Comparison of ENCODE assay signal across 8 cellular contexts in genomic region chr2:96207778-96208143, GRCh38. TPM values are rescaled to one million over a fixed set of nuclear protein-coding genes. Genes with fewer than 3 reads are reported as not detected.
A peak's percentile ranks its signal among the peaks of the same experiment; 100 is the strongest.
DNase-seq lines count a peak whose midpoint lies in the region; ATAC-seq, FAIRE-seq and TF ChIP-seq lines count a peak whose summit lies in the region.

No MANE protein-coding gene starts in this region.

- peaks cover 3% of the 10 kb centered on the region for H3K36me3 Mint-ChIP-seq in progenitor cell of endocrine pancreas (ENCODE audit: insufficient read depth)

- BruUV-seq in Panc1 (replicated peaks; lab: Mats Ljungman, UMichigan) = no TSS peak

- peaks cover 46% of the 10 kb centered on the region for H3K4me1 Mint-ChIP-seq in progenitor cell of endocrine pancreas (ENCODE audit: low read depth)

- WGBS in heart left ventricle, 4 donors = 0 to 1% (median 1%) methylated on average over 10 to 12 of the region's 12 CpGs
- WGBS in esophagus, 2 donors = 1% methylated on average over 12 of the region's 12 CpGs

- peak overlapping the region; percentile 57 to 98 (median 84) for H3K4me3 ChIP-seq in heart left ventricle
- peak overlapping the region; percentile 73 to 91 for H3K4me3 ChIP-seq in Panc1 (ENCODE audit: low read depth in 2 of 2, low read length in 2 of 2)
- H3K4me3 ChIP-seq in esophagus (ENCODE audit: low read depth in 1 of 2, low read length in 2 of 2) = peak overlapping the region; percentile 58 to 90

- CTCF ChIA-PET in Panc1 (lab: Charles Lee) = interaction anchor here (0.6 kb wide), 1 partner anchor 17 kb away, joined by 3 read pairs; no protein-coding TSS in a partner anchor

- DNase-seq in heart left ventricle (no peak), Right ventricle myocardium superior (no peak), Panc1 (ENCODE audit: low read depth, low spot score) (no peak), progenitor cell of endocrine pancreas (ENCODE audit: low spot score, unreplicated experiment) (no peak), HTR-8/SVneo (ENCODE audit: insufficient read length, low spot score) (no peak), DMS 273 treated with DMSO at 0.1 percent for 48 hours (lab: John Stamatoyannopoulos, UW) (no peak)

- no peak for FAIRE-seq in HTR-8/SVneo (lab: Jason Lieb, UNC)

- TF ChIP-seq CTCF in heart left ventricle (IDR thresholded peaks at IDR 0.05) (no peak), Panc1 (IDR thresholded peaks at IDR 0.05) (no peak), progenitor cell of endocrine pancreas (IDR thresholded peaks at IDR 0.05; ENCODE audit: unreplicated experiment) (no peak)

- H3K9me3 ChIP-seq in heart left ventricle = no peaks in the 10 kb centered on the region
- no peaks in the 10 kb centered on the region for H3K9me3 ChIP-seq in Panc1 (ENCODE audit: control insufficient read depth, insufficient read depth, low read depth, low read length)
- no peaks in the 10 kb centered on the region for H3K9me3 ChIP-seq in esophagus (ENCODE audit: control insufficient read depth in 2 of 2, insufficient read depth in 1 of 2, low read depth in 1 of 2, low read length in 1 of 2)

- H3K36me3 ChIP-seq in heart left ventricle (no peaks in the 10 kb centered on the region), Panc1 (ENCODE audit: control insufficient read depth, insufficient read depth, low read length) (no peaks in the 10 kb centered on the region; the same call in none of the 2 replicates), esophagus (ENCODE audit: control insufficient read depth in 2 of 2, insufficient read depth in 2 of 2, low read length in 1 of 2) (no peaks in the 10 kb centered on the region)

- H3K9me3 Mint-ChIP-seq in progenitor cell of endocrine pancreas (ENCODE audit: low read depth) = no peaks in the 10 kb centered on the region

- H3K4me1 ChIP-seq in heart left ventricle = peaks cover 6 to 61% (median 56%) of the 10 kb centered on the region in 12 donors
- peaks cover 39% of the 10 kb centered on the region for H3K4me1 ChIP-seq in Panc1 (ENCODE audit: control insufficient read depth, insufficient read depth, low read length)
- peaks cover 5 to 7% of the 10 kb centered on the region in 2 donors for H3K4me1 ChIP-seq in esophagus (ENCODE audit: control insufficient read depth in 2 of 2, insufficient read depth in 2 of 2, low read length in 1 of 2)

- ATAC-seq in heart left ventricle (no peak), Right ventricle myocardium superior (ENCODE audit: poor library complexity) (no peak), Panc1 (no peak), GM18861 (IDR thresholded peaks at IDR 0.05; ENCODE audit: unreplicated experiment) (no peak)

- no peaks in the 10 kb centered on the region for H3K27me3 ChIP-seq in heart left ventricle
- H3K27me3 ChIP-seq in Panc1 (ENCODE audit: control insufficient read depth, insufficient read depth, low read length) = no peaks in the 10 kb centered on the region
- no peaks in the 10 kb centered on the region for H3K27me3 ChIP-seq in esophagus (ENCODE audit: control insufficient read depth in 1 of 2, insufficient read depth in 2 of 2, low read length in 2 of 2)

- no peak for TF ChIP-seq POLR2A in heart left ventricle (IDR thresholded peaks at IDR 0.05)

- intact Hi-C loops in heart left ventricle (cut with DNase I) = loop anchor here in 9 of 10 donors (1.0 to 10.0 kb wide), 8 partner anchors 45 to 327 kb away; partner anchors contain the start of genes ARID5A (in 1 of the 9), DUSP2 (in 1 of the 9) and TMEM127 (in 1 of the 9)
- intact Hi-C loops in Right ventricle myocardium superior (cut with DNase I) = loop anchor here (2.0 kb wide), 1 partner anchor 53 kb away; no protein-coding TSS in a partner anchor
- intact Hi-C loops in Panc1 (cut with micrococcal nuclease; ENCODE audit: unreplicated experiment) = loop anchor here (5.0 kb wide), 1 partner anchor 55 kb away; no protein-coding TSS in a partner anchor

- no peaks in the 10 kb centered on the region for H3K27me3 Mint-ChIP-seq in progenitor cell of endocrine pancreas

- in situ Hi-C loops in Panc1 (cut with HindIII; ENCODE audit: low pct_unique_long_range_greater_than_20kb, low sequenced_read_pairs) = no loop called here

- peak overlapping the region; percentile 95 for H3K4me3 Mint-ChIP-seq in progenitor cell of endocrine pancreas (ENCODE audit: low read depth)

- H3K27ac ChIP-seq in heart left ventricle = peak overlapping the region; percentile 84 to 100 (median 97)
- peak overlapping the region; percentile 80 for H3K27ac ChIP-seq in Panc1 (ENCODE audit: low read length)
- peak overlapping the region; percentile 89 to 97 for H3K27ac ChIP-seq in esophagus (ENCODE audit: low read depth in 2 of 2, low read length in 1 of 2)

- H3K27ac Mint-ChIP-seq in progenitor cell of endocrine pancreas = peak overlapping the region; percentile 93

- POLR2A ChIA-PET in Panc1 (lab: Charles Lee) = interaction anchor here (0.7 kb wide), 1 partner anchor 21 kb away, joined by 12 read pairs; no protein-coding TSS in a partner anchor

RNA-seq across cellular contexts. Expression of gene STARD7, which starts 0.9 kb away (rescaled TPM):
- total RNA-seq in heart left ventricle (100 to 1,000 TPM; 148 to 526 (median 188) TPM), Right ventricle myocardium superior (179 TPM), Panc1 (2021; ENCODE audit: unreplicated experiment) (133 TPM), progenitor cell of endocrine pancreas (117 and 118 TPM in 2 replicates)
- polyA plus RNA-seq in heart left ventricle (100 to 1,000 TPM in 1 of 2 donors, 10 to 100 TPM in 1; 58.3 to 520 TPM), esophagus (10 to 100 TPM; 21.5 to 34.9 TPM)
- 66.9 TPM for polyA plus RNA-seq in Panc1 (2012; ENCODE audit: insufficient read length)

RNA-seq across cellular contexts. Expression of gene TMEM127, which starts 58.0 kb away (rescaled TPM):
- total RNA-seq in heart left ventricle (100 to 1,000 TPM in 5 of 9 donors, 10 to 100 TPM in 4; 71.8 to 134 (median 103) TPM), Right ventricle myocardium superior (67.3 TPM), Panc1 (2021; ENCODE audit: unreplicated experiment) (63.1 TPM), progenitor cell of endocrine pancreas (34.5 and 37.2 TPM in 2 replicates)
- polyA plus RNA-seq in heart left ventricle (100 to 1,000 TPM in 1 of 2 donors, 10 to 100 TPM in 1; 18.6 to 124 TPM), esophagus (10 to 100 TPM; 25.8 to 29.3 TPM)
- 48.7 TPM for polyA plus RNA-seq in Panc1 (2012; ENCODE audit: insufficient read length)

RNA-seq across cellular contexts. Expression of gene CIAO1, which starts 58.3 kb away (rescaled TPM):
- total RNA-seq in heart left ventricle (100 to 1,000 TPM in 2 of 9 donors, 10 to 100 TPM in 7; 57.7 to 109 (median 68.7) TPM), Right ventricle myocardium superior (62.3 TPM), Panc1 (2021; ENCODE audit: unreplicated experiment) (85.5 TPM), progenitor cell of endocrine pancreas (77.1 and 79.2 TPM in 2 replicates)
- polyA plus RNA-seq in heart left ventricle (10 to 100 TPM; 20.5 to 94.0 TPM), esophagus (10 to 100 TPM; 25.3 to 38.7 TPM)
- 77.4 TPM for polyA plus RNA-seq in Panc1 (2012; ENCODE audit: insufficient read length)
